In the genomic region with DNA sequence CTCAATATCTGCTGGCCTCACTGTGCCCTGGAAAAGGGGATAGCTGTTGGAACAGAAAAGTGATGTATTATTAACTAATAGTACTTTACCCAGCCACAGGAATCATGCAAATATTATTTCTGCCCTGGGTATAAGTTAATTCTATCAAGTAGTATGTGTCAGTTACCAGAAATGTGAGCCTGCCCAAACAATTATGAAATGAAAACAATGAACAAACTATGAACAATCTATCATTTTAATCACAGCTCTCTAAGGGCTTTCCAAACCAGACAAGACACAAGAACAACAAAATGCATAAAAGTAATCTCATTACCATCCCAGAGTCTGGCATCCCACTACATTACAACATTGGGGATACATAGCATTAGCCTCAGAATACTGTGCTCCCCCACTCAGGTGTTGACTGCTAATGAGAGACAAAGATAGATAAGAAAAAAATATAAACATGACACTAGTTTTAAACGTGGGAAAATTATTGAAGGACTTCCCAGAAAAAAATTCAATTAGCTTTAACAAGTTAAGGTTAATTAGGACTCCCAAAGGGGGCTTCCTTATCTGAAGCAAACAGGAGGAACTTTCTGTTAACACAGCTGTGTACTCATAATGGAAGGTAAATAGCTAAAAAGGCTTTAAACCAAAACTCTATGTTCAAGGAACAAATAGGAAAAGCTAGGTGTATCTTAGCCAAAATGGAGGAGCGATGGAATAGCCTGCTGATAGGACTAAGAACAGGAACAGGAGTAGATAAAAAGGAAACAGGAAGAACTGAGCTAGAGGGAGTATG, we compare ENCODE assay signal across 1 cellular context.
TF ChIP-seq lines count a peak whose summit lies in the region.

No MANE protein-coding gene starts in this region.

TF ChIP-seq in WTC11, 78 proteins besides CTCF, POLR2A, EP300 and RAD21 (continued from another document):
- TF ChIP-seq, protein P1, sequence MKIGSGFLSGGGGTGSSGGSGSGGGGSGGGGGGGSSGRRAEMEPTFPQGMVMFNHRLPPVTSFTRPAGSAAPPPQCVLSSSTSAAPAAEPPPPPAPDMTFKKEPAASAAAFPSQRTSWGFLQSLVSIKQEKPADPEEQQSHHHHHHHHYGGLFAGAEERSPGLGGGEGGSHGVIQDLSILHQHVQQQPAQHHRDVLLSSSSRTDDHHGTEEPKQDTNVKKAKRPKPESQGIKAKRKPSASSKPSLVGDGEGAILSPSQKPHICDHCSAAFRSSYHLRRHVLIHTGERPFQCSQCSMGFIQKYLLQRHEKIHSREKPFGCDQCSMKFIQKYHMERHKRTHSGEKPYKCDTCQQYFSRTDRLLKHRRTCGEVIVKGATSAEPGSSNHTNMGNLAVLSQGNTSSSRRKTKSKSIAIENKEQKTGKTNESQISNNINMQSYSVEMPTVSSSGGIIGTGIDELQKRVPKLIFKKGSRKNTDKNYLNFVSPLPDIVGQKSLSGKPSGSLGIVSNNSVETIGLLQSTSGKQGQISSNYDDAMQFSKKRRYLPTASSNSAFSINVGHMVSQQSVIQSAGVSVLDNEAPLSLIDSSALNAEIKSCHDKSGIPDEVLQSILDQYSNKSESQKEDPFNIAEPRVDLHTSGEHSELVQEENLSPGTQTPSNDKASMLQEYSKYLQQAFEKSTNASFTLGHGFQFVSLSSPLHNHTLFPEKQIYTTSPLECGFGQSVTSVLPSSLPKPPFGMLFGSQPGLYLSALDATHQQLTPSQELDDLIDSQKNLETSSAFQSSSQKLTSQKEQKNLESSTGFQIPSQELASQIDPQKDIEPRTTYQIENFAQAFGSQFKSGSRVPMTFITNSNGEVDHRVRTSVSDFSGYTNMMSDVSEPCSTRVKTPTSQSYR (CRISPR knock-in tag; IDR thresholded peaks at IDR 0.05), result no peak
- TF ChIP-seq IRF2 (CRISPR knock-in tag; IDR thresholded peaks at IDR 0.05; ENCODE audit: borderline replicate concordance, low read depth) (no peak), NR1H2 (CRISPR knock-in tag; IDR thresholded peaks at IDR 0.05) (no peak), SP1 (CRISPR knock-in tag; conservative IDR thresholded peaks at IDR 0.05) (no peak)
- TF ChIP-seq, protein P2, sequence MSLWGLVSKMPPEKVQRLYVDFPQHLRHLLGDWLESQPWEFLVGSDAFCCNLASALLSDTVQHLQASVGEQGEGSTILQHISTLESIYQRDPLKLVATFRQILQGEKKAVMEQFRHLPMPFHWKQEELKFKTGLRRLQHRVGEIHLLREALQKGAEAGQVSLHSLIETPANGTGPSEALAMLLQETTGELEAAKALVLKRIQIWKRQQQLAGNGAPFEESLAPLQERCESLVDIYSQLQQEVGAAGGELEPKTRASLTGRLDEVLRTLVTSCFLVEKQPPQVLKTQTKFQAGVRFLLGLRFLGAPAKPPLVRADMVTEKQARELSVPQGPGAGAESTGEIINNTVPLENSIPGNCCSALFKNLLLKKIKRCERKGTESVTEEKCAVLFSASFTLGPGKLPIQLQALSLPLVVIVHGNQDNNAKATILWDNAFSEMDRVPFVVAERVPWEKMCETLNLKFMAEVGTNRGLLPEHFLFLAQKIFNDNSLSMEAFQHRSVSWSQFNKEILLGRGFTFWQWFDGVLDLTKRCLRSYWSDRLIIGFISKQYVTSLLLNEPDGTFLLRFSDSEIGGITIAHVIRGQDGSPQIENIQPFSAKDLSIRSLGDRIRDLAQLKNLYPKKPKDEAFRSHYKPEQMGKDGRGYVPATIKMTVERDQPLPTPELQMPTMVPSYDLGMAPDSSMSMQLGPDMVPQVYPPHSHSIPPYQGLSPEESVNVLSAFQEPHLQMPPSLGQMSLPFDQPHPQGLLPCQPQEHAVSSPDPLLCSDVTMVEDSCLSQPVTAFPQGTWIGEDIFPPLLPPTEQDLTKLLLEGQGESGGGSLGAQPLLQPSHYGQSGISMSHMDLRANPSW (CRISPR knock-in tag; conservative IDR thresholded peaks at IDR 0.05; ENCODE audit: low read depth), result no peak
